1 cellular context compared by ENCODE assay signal in genomic region chr17:80224098-80224497, GRCh38.
TF ChIP-seq lines count a peak whose summit lies in the region.

No MANE protein-coding gene starts in this region.

TF ChIP-seq in GM12891, 5 proteins besides CTCF, POLR2A, EP300 and RAD21:
- TF ChIP-seq POU2F2 (IDR thresholded peaks at IDR 0.05; ENCODE audit: low read depth, low read length) (no peak), SPI1 (IDR thresholded peaks at IDR 0.05; ENCODE audit: low read depth, low read length) (no peak), POLR2AphosphoS5 (IDR thresholded peaks at IDR 0.05; ENCODE audit: low read depth, low read length) (no peak), PAX5 (IDR thresholded peaks at IDR 0.05; ENCODE audit: insufficient read depth, low read length, severe bottlenecking) (no peak), TAF1 (IDR thresholded peaks at IDR 0.05; ENCODE audit: low read depth, low read length) (no peak)
